In the genomic region with DNA sequence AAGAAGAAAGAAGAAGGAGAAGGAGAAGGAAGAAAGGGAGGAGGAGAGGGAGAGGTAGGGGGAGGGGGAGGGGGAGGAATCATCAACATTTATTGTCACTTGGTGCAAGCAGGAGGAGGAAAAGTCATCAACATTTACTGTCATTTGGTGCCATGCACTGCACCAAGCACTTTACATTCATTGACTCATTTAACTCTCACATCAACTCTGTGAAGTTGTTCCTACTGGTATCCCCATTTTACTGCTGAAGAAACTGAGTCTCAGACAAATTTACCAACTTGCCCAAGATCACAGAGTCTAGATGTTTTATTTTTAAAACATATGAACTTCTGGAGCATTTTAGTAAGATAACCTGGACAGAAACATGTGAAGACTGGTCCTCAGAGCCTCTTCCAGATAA, we compare ENCODE assay signal across 1 cellular context.
TF ChIP-seq lines count a peak whose summit lies in the region.

No MANE protein-coding gene starts in this region.

TF ChIP-seq in HepG2, 621 proteins besides CTCF, POLR2A, EP300 and RAD21:
- no peak for TF ChIP-seq ONECUT2 (CRISPR knock-in tag; IDR thresholded peaks at IDR 0.05)
- peak; percentile 74 for TF ChIP-seq HNRNPK (IDR thresholded peaks at IDR 0.05; ENCODE audit: low read depth, low read length, poor library complexity, severe bottlenecking)
- TF ChIP-seq PCBP2 (optimal IDR thresholded peaks at IDR 0.05; ENCODE audit: low read depth, low read length, poor library complexity, severe bottlenecking), result peak; percentile 47
- no peak for TF ChIP-seq FOXM1 (CRISPR knock-in tag; IDR thresholded peaks at IDR 0.05)
- TF ChIP-seq ZNF629 (CRISPR knock-in tag; conservative IDR thresholded peaks at IDR 0.05), result peak; percentile 64
